ENCODE assay signal across 23 cellular contexts in the genomic region with DNA sequence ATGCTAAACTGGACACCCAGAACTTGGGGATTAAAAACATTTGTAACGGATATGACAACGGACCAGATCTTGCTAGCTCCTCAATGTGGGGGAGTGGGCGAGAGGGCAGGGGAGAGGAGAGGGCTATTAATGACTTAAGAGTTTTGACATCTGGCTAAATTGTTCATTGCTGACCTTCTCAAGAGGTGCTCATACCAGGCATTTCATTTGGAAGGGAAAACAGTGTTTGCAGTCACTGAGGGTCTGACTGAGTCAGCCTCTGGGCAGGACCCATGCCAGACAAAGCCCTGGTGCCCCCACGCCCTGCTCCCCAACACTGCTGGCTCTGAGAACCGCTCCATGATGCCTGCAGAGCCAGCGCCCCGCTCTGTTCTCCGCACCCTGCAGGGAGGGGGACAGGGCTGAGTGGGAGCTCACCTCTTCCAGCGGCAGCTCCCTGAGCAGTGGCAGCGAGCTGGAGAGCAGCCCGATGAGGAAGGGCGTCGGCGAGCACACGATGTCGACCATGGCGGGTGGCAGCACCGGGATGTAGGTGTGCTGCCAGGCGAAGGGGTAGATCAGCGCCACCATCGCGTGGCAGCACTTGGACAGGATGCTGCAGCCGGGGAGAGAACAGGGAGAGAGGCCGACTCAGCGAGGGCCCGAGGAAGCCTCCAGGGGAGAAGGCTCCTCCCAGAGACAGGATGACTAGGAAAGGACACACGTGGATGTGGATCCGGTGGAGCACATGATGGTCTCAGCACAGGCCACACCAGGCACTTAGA. TPM values are rescaled to one million over a fixed set of nuclear protein-coding genes. Genes with fewer than 3 reads are reported as not detected.
DNase-seq lines count a peak whose midpoint lies in the region; ATAC-seq and TF ChIP-seq lines count a peak whose summit lies in the region.
"Had no signal": no experiment of that assay in that cellular context is flagged by ENCODE, and none has a peak within 500 bp of the region (broad histone marks: within the 10 kb centered on the region; RNA-seq: fewer than 3 reads in every experiment).

No MANE protein-coding gene starts in this region.

- CTCF ChIA-PET in Panc1 (lab: Charles Lee) = no interaction called here

- POLR2A ChIA-PET in Panc1 (lab: Charles Lee) = no interaction called here

- in situ Hi-C loops in Panc1 (cut with HindIII; ENCODE audit: low pct_unique_long_range_greater_than_20kb, low sequenced_read_pairs) = no loop called here

- TF ChIP-seq CTCF in Panc1 (IDR thresholded peaks at IDR 0.05) = no peak
- TF ChIP-seq CTCF in fibroblast of mammary gland (conservative IDR thresholded peaks at IDR 0.05; ENCODE audit: control insufficient read depth, insufficient read depth, low read depth, low read length) = no peak
- TF ChIP-seq CTCF in ovary (IDR thresholded peaks at IDR 0.05) = no peak
- no peak for TF ChIP-seq CTCF in body of pancreas (IDR thresholded peaks at IDR 0.05)

- H3K36me3 Mint-ChIP-seq in activated T-cell treated with anti-CD3 and anti-CD28 coated beads, Interleukin-2, amount 50 U/mL, for 4 hours (ENCODE audit: insufficient read depth) = no peaks in the 10 kb centered on the region
- H3K36me3 Mint-ChIP-seq: activated naive CD8-positive, alpha-beta T cell; IgD-negative memory B cell had no signal

- TF ChIP-seq POLR2A in ovary (IDR thresholded peaks at IDR 0.05) (no peak), body of pancreas (IDR thresholded peaks at IDR 0.05) (no peak)

- no TSS peak for BruUV-seq in Panc1 (replicated peaks; lab: Mats Ljungman, UMichigan)

- H3K27me3 ChIP-seq in Panc1 (ENCODE audit: control insufficient read depth, insufficient read depth, low read length) (no peaks in the 10 kb centered on the region), ovary (no peaks in the 10 kb centered on the region), body of pancreas (no peaks in the 10 kb centered on the region)
- H3K27me3 ChIP-seq: vagina had no signal

- H3K36me3 ChIP-seq in Panc1 (ENCODE audit: control insufficient read depth, insufficient read depth, low read length) (no peaks in the 10 kb centered on the region), ovary (no peaks in the 10 kb centered on the region), body of pancreas (replicated peaks in 1 of 2; ENCODE audit: insufficient read depth in 1 of 2, low read depth in 2 of 2) (no peaks in the 10 kb centered on the region)

- H3K27me3 Mint-ChIP-seq in activated T-cell treated with anti-CD3 and anti-CD28 coated beads, Interleukin-2, amount 50 U/mL, for 4 hours (ENCODE audit: low read depth) = peaks cover 7% of the 10 kb centered on the region
- H3K27me3 Mint-ChIP-seq: activated CD8-positive, alpha-beta T cell treated with anti-CD3 and anti-CD28 coated beads for 36 hours; activated naive CD8-positive, alpha-beta T cell; progenitor cell of endocrine pancreas had no signal

- H3K9me3 Mint-ChIP-seq in activated T-cell treated with anti-CD3 and anti-CD28 coated beads, Interleukin-2, amount 50 U/mL, for 4 hours = no peaks in the 10 kb centered on the region
- H3K9me3 Mint-ChIP-seq: activated CD8-positive, alpha-beta T cell treated with anti-CD3 and anti-CD28 coated beads for 36 hours; IgD-negative memory B cell had no signal

- H3K4me1 ChIP-seq in Panc1 (ENCODE audit: control insufficient read depth, insufficient read depth, low read length) (no peaks in the 10 kb centered on the region), ovary (ENCODE audit: insufficient read depth) (no peaks in the 10 kb centered on the region), body of pancreas (no peaks in the 10 kb centered on the region)
- H3K4me1 ChIP-seq: Caco-2, lower lobe of right lung, vagina had no signal

- 44 to 57% (median 45%) methylated on average over 28 of the region's 28 CpGs for WGBS in ovary, 3 donors
- WGBS in body of pancreas, 2 donors = 77 to 79% methylated on average over 27 of the region's 28 CpGs

- ATAC-seq in Panc1 (peak; percentile 79), body of pancreas (no peak)
- ATAC-seq in activated T-cell treated with anti-CD3 and anti-CD28 coated beads, Interleukin-2, amount 50 U/mL, for 4 hours = no peak
- ATAC-seq: activated CD8-positive, alpha-beta T cell treated with anti-CD3 and anti-CD28 coated beads for 36 hours; T-helper 17 cell had no signal

- H3K9me3 ChIP-seq in Panc1 (ENCODE audit: control insufficient read depth, insufficient read depth, low read depth, low read length) (no peaks in the 10 kb centered on the region), ovary (no peaks in the 10 kb centered on the region), body of pancreas (no peaks in the 10 kb centered on the region)
- H3K9me3 ChIP-seq: Caco-2, lower lobe of right lung, vagina had no signal

- intact Hi-C loops in Panc1 (cut with micrococcal nuclease; ENCODE audit: unreplicated experiment) = no loop called here
- intact Hi-C loops in ovary (cut with DNase I) = no loop called here
- intact Hi-C loops in body of pancreas (cut with DNase I) = no loop called here

- H3K4me1 Mint-ChIP-seq in activated T-cell treated with anti-CD3 and anti-CD28 coated beads, Interleukin-2, amount 50 U/mL, for 4 hours (ENCODE audit: low read depth) = peaks cover 10% of the 10 kb centered on the region

- TF ChIP-seq EP300 in ovary (IDR thresholded peaks at IDR 0.05) = no peak

- H3K4me3 ChIP-seq in Panc1 (ENCODE audit: low read depth in 2 of 2, low read length in 2 of 2) = no peak overlapping the region; a peak in 1 of 4 replicates
- H3K4me3 ChIP-seq in fibroblast of mammary gland (ENCODE audit: control insufficient read depth, low read depth, low read length) = no peak overlapping the region
- no peak overlapping the region for H3K4me3 ChIP-seq in ovary
- no peak overlapping the region for H3K4me3 ChIP-seq in body of pancreas
- H3K4me3 ChIP-seq: lower lobe of right lung, smooth muscle cell, vagina had no signal

- DNase-seq in ELR (ENCODE audit: low read depth) = peak; percentile 15
- DNase-seq in Panc1 (ENCODE audit: low read depth, low spot score) = no peak
- DNase-seq in fibroblast of mammary gland (ENCODE audit: low read depth) = peak; percentile 26
- DNase-seq in ovary = peak in 4 of 5 donors; percentile 18 to 49 (median 26)
- DNase-seq in activated T-cell treated with anti-CD3 and anti-CD28 coated beads, Interleukin-2, amount 50 U/mL, for 4 hours = no peak
- DNase-seq in activated naive CD4-positive, alpha-beta T cell treated with Interleukin-2 at 50 U/mL for 16 hours = no peak
- no peak for DNase-seq in body of pancreas
- DNase-seq: activated CD8-positive, alpha-beta T cell treated with anti-CD3 and anti-CD28 coated beads for 36 hours; activated T-cell treated with anti-CD3 and anti-CD28 coated beads, Interleukin-2, amount 50 U/mL, for 48 hours; Caco-2; head of caudate nucleus; lower lobe of right lung; NCI-H1694; NCI-H446; stimulated activated CD8-positive, alpha-beta memory T cell treated with anti-CD3 and anti-CD28 coated beads, Interleukin-4, amount 100 ng/mL, for 48 hours; substantia nigra; T-helper 17 cell had no signal

- H3K4me3 Mint-ChIP-seq in activated T-cell treated with anti-CD3 and anti-CD28 coated beads, Interleukin-2, amount 50 U/mL, for 4 hours = no peak overlapping the region
- H3K4me3 Mint-ChIP-seq: activated CD8-positive, alpha-beta T cell treated with anti-CD3 and anti-CD28 coated beads for 36 hours; activated naive CD8-positive, alpha-beta T cell; B cell had no signal

- H3K27ac ChIP-seq in Panc1 (ENCODE audit: low read length) (no peak overlapping the region), ovary (no peak overlapping the region), body of pancreas (no peak overlapping the region)
- H3K27ac ChIP-seq: lower lobe of right lung, vagina had no signal

RNA-seq across cellular contexts. Expression of a gene that starts 47.8 kb away (rescaled TPM):
- total RNA-seq in Panc1 (2021; ENCODE audit: unreplicated experiment) = 87.9 TPM
- polyA plus RNA-seq in Panc1 (2012; ENCODE audit: insufficient read length) = 79.6 TPM
- total RNA-seq in ovary = 10 to 100 TPM; 42.0 to 91.0 (median 73.6) TPM
- polyA plus RNA-seq in ovary = 100 to 1,000 TPM in 1 of 2 donors, 10 to 100 TPM in 1; 60.3 to 124 TPM
- total RNA-seq in activated T-cell treated with anti-CD3 and anti-CD28 coated beads, Interleukin-2, amount 50 U/mL, for 4 hours = 10 to 100 TPM; 42.9 to 54.1 (median 51.9) TPM
- total RNA-seq in body of pancreas = 10 to 100 TPM; 29.7 to 46.2 TPM

Comparison
In these comparisons a context has a peak if more than half of its experiments do, and no peak if none do; other contexts are left out.
1. DNase-seq: peak in ELR (single experiment), fibroblast of mammary gland (single experiment) and ovary (4 of 5); none in Panc1 (single experiment), activated T-cell treated with anti-CD3 and anti-CD28 coated beads, Interleukin-2, amount 50 U/mL, for 4 hours (single experiment), activated naive CD4-positive, alpha-beta T cell treated with Interleukin-2 at 50 U/mL for 16 hours (single experiment) and body of pancreas (0 of 4).